Comparison of ENCODE assay signal across 7 cellular contexts in the genomic region with DNA sequence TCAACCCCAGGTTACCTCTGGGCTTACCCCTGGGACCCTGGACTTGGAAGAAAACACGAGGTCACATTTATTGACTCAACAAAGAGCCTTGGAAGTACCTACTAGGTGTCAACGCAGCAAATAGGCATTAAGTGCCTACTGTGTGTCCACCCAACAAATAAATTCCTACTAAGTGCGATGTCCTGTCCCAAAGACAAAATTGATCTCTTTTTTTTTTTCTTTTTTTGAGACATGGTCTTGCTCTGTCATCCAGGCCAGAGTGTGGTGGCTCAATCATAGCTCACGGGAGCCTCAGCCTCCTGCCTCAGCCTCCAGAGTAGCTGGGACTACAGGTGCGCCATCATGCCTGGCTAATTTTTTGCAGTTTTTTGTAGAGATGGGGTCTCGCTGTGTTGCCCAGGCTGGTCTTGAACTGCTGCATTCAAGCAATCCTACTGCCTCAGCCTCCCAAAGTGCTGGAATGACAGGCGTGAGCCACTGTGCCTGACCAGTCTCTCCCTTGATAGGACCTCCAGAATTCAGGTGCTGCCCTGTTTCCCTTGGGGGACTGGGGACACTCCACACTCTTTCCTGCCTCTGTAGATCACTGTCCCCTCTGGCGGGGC. TPM values are rescaled to one million over a fixed set of nuclear protein-coding genes. Genes with fewer than 3 reads are reported as not detected.
DNase-seq lines count a peak whose midpoint lies in the region; ATAC-seq and TF ChIP-seq lines count a peak whose summit lies in the region.

No MANE protein-coding gene starts in this region.

- no peaks in the 10 kb centered on the region for H3K9me3 Mint-ChIP-seq in activated CD8-positive, alpha-beta T cell treated with anti-CD3 and anti-CD28 coated beads for 36 hours
- H3K9me3 Mint-ChIP-seq in stimulated activated naive CD8-positive, alpha-beta T cell treated with anti-CD3 and anti-CD28 coated beads, Interleukin-15, amount 100 ng/mL, for 72 hours = no peaks in the 10 kb centered on the region

- H3K4me3 Mint-ChIP-seq in activated CD8-positive, alpha-beta T cell treated with anti-CD3 and anti-CD28 coated beads for 36 hours = peak overlapping the region; percentile 82
- H3K4me3 Mint-ChIP-seq in stimulated activated naive CD8-positive, alpha-beta T cell treated with anti-CD3 and anti-CD28 coated beads, Interleukin-15, amount 100 ng/mL, for 72 hours = peak overlapping the region; percentile 86 to 95

- H3K36me3 Mint-ChIP-seq in activated CD8-positive, alpha-beta T cell treated with anti-CD3 and anti-CD28 coated beads for 36 hours (ENCODE audit: low read depth) = no peaks in the 10 kb centered on the region

- DNase-seq in HFF-Myc (ENCODE audit: extremely low read depth, low read depth) = no peak
- no peak for DNase-seq in activated CD8-positive, alpha-beta T cell treated with anti-CD3 and anti-CD28 coated beads for 36 hours
- DNase-seq in stimulated activated naive CD8-positive, alpha-beta T cell treated with anti-CD3 and anti-CD28 coated beads, Interleukin-15, amount 100 ng/mL, for 72 hours = no peak
- DNase-seq in foreskin melanocyte = no peak
- no peak for DNase-seq in activated effector memory CD4-positive, alpha-beta T cell treated with Interleukin-2 at 50 U/mL for 16 hours

- H3K27me3 Mint-ChIP-seq in activated CD8-positive, alpha-beta T cell treated with anti-CD3 and anti-CD28 coated beads for 36 hours = no peaks in the 10 kb centered on the region
- no peaks in the 10 kb centered on the region for H3K27me3 Mint-ChIP-seq in stimulated activated naive CD8-positive, alpha-beta T cell treated with anti-CD3 and anti-CD28 coated beads, Interleukin-15, amount 100 ng/mL, for 72 hours

- H3K4me1 Mint-ChIP-seq in activated CD8-positive, alpha-beta T cell treated with anti-CD3 and anti-CD28 coated beads for 36 hours (ENCODE audit: low read depth) = peaks cover 32% of the 10 kb centered on the region
- H3K4me1 Mint-ChIP-seq in stimulated activated naive CD8-positive, alpha-beta T cell treated with anti-CD3 and anti-CD28 coated beads, Interleukin-15, amount 100 ng/mL, for 72 hours = peaks cover 50% of the 10 kb centered on the region

- no peak for TF ChIP-seq CTCF in HFF-Myc (IDR thresholded peaks at IDR 0.05; ENCODE audit: low read depth, low read length, missing control alignments)
- TF ChIP-seq CTCF in activated CD8-positive, alpha-beta T cell treated with anti-CD3 and anti-CD28 coated beads for 36 hours (IDR thresholded peaks at IDR 0.05) = no peak

- H3K27ac Mint-ChIP-seq in activated CD8-positive, alpha-beta T cell treated with anti-CD3 and anti-CD28 coated beads for 36 hours = peak overlapping the region; percentile 67
- H3K27ac Mint-ChIP-seq in stimulated activated naive CD8-positive, alpha-beta T cell treated with anti-CD3 and anti-CD28 coated beads, Interleukin-15, amount 100 ng/mL, for 72 hours = peak overlapping the region; percentile 52 to 91

- CTCF ChIA-PET in activated CD8-positive, alpha-beta T cell treated with anti-CD3 and anti-CD28 coated beads for 36 hours (lab: Charles Lee) = interaction anchor here (0.8 to 2.2 kb wide), 3 partner anchors 18 to 190 kb away, joined by 3 to 13 read pairs (median 3); partner anchors contain the start of gene ICAM5

- intact Hi-C loops in activated CD8-positive, alpha-beta T cell treated with anti-CD3 and anti-CD28 coated beads for 36 hours (cut with micrococcal nuclease) = no loop called here

- POLR2A ChIA-PET in activated CD8-positive, alpha-beta T cell treated with anti-CD3 and anti-CD28 coated beads for 36 hours (lab: Charles Lee) = interaction anchor here (1.0 kb wide), 1 partner anchor 38 kb away, joined by 4 read pairs; the partner anchor contains the start of gene DNMT1

- ATAC-seq in activated CD8-positive, alpha-beta T cell treated with anti-CD3 and anti-CD28 coated beads for 36 hours = no peak
- ATAC-seq in stimulated activated naive CD8-positive, alpha-beta T cell treated with anti-CD3 and anti-CD28 coated beads, Interleukin-15, amount 100 ng/mL, for 72 hours = no peak
- ATAC-seq in GM19023 (IDR thresholded peaks at IDR 0.05; ENCODE audit: unreplicated experiment) = no peak

- H3K4me3 ChIP-seq in HFF-Myc (replicated peaks; ENCODE audit: low read depth, low read length) (peak overlapping the region; percentile 75; the same call in 1 of the 2 replicates), iPS-11a (ENCODE audit: low read depth, low read length) (peak overlapping the region; percentile 33)

RNA-seq across cellular contexts. Expression of gene S1PR2, which starts 0.6 kb away (rescaled TPM):
- total RNA-seq in activated CD8-positive, alpha-beta T cell treated with anti-CD3 and anti-CD28 coated beads for 36 hours = 1 to 10 TPM; 6.3 to 6.6 TPM

RNA-seq across cellular contexts. Expression of gene MRPL4, which starts 20.3 kb away (rescaled TPM):
- 100 to 1,000 TPM; 151 to 153 TPM for total RNA-seq in activated CD8-positive, alpha-beta T cell treated with anti-CD3 and anti-CD28 coated beads for 36 hours

RNA-seq across cellular contexts. Expression of gene DNMT1, which starts 37.0 kb away (rescaled TPM):
- total RNA-seq in activated CD8-positive, alpha-beta T cell treated with anti-CD3 and anti-CD28 coated beads for 36 hours = 100 to 1,000 TPM; 372 to 379 TPM

RNA-seq across cellular contexts. Expression of gene ICAM1, which starts 39.2 kb away (rescaled TPM):
- total RNA-seq in activated CD8-positive, alpha-beta T cell treated with anti-CD3 and anti-CD28 coated beads for 36 hours = 10 to 100 TPM; 35.5 to 37.2 TPM

RNA-seq across cellular contexts. Expression of gene ICAM4, which starts 55.0 kb away (rescaled TPM):
- under 1 TPM; 0.36 to 0.54 TPM for total RNA-seq in activated CD8-positive, alpha-beta T cell treated with anti-CD3 and anti-CD28 coated beads for 36 hours
